In the genomic region with DNA sequence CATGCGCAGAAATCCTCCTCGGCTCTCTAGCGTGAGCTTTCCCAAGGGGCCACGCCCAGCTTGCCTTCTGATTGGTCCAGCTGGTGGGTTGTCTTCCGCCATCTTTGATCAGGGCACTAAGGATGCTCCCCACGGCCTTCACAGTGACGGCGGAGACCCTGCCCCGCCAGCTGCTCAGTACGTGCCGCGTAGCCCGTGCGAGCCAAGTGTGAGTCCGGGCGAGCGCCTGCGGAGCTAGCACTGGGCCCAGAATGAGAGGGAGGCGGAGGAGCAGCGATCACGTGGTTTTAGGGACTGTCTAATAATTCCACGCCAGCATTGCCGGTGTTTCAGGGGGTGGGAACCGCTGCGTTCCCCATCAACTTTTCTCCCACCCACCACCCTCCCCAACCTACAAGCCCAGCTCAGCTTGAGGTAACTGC, we compare ENCODE assay signal across 1 cellular context.
TF ChIP-seq lines count a peak whose summit lies in the region.

No MANE protein-coding gene starts in this region.

TF ChIP-seq in K562, 482 proteins besides CTCF, POLR2A, EP300 and RAD21 (continued from another document and continues in another):
- TF ChIP-seq, protein P1, sequence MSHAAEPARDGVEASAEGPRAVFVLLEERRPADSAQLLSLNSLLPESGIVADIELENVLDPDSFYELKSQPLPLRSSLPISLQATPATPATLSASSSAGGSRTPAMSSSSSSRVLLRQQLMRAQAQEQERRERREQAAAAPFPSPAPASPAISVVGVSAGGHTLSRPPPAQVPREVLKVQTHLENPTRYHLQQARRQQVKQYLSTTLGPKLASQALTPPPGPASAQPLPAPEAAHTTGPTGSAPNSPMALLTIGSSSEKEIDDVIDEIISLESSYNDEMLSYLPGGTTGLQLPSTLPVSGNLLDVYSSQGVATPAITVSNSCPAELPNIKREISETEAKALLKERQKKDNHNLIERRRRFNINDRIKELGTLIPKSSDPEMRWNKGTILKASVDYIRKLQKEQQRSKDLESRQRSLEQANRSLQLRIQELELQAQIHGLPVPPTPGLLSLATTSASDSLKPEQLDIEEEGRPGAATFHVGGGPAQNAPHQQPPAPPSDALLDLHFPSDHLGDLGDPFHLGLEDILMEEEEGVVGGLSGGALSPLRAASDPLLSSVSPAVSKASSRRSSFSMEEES (CRISPR knock-in tag; IDR thresholded peaks at IDR 0.05) = peak; percentile 98
- TF ChIP-seq ESRRB (CRISPR knock-in tag; IDR thresholded peaks at IDR 0.05; ENCODE audit: borderline replicate concordance) (no peak), POU5F1 (IDR thresholded peaks at IDR 0.05; ENCODE audit: borderline replicate concordance, low read depth, low read length, partially characterized antibody) (no peak), IRF2 (CRISPR knock-in tag; IDR thresholded peaks at IDR 0.05) (no peak), TAF1 (IDR thresholded peaks at IDR 0.05; ENCODE audit: control insufficient read depth, extremely low read depth, insufficient read depth, low read length, severe bottlenecking) (peak; percentile 70), BHLHE40 (IDR thresholded peaks at IDR 0.05; ENCODE audit: low read length) (peak; percentile 95), ZNF263 (CRISPR knock-in tag; IDR thresholded peaks at IDR 0.05; ENCODE audit: borderline replicate concordance) (no peak), MAFF (IDR thresholded peaks at IDR 0.05; ENCODE audit: low read length) (no peak), ZC3H11A (IDR thresholded peaks at IDR 0.05; ENCODE audit: low read depth, low read length) (no peak), ILF3 (IDR thresholded peaks at IDR 0.05; ENCODE audit: borderline replicate concordance) (no peak), TBL1XR1 (IDR thresholded peaks at IDR 0.05; ENCODE audit: low read length in 2 of 2) (no peak), ERF (CRISPR knock-in tag; IDR thresholded peaks at IDR 0.05) (no peak), TCF3 (CRISPR knock-in tag; IDR thresholded peaks at IDR 0.05) (no peak; the same call in 1 of the 2 replicates), PHF20 (IDR thresholded peaks at IDR 0.05; ENCODE audit: partially characterized antibody) (no peak), CBX8 (IDR thresholded peaks at IDR 0.05; ENCODE audit: borderline replicate concordance, extremely low read depth, low read depth, low read length, poor library complexity, severe bottlenecking) (no peak), MECOM (CRISPR knock-in tag; IDR thresholded peaks at IDR 0.05) (no peak), SIN3A (IDR thresholded peaks at IDR 0.05; ENCODE audit: borderline replicate concordance in 2 of 2, control insufficient read depth in 1 of 2, low read depth in 2 of 2, low read length in 2 of 2) (peak; percentile 44 to 47; a peak in 1 of 4 replicates), ZNF561 (CRISPR knock-in tag; conservative IDR thresholded peaks at IDR 0.05) (no peak), SRSF1 (IDR thresholded peaks at IDR 0.05; ENCODE audit: low read depth, low read length) (no peak), ELF2 (CRISPR knock-in tag; IDR thresholded peaks at IDR 0.05) (no peak)
- TF ChIP-seq, protein P2, sequence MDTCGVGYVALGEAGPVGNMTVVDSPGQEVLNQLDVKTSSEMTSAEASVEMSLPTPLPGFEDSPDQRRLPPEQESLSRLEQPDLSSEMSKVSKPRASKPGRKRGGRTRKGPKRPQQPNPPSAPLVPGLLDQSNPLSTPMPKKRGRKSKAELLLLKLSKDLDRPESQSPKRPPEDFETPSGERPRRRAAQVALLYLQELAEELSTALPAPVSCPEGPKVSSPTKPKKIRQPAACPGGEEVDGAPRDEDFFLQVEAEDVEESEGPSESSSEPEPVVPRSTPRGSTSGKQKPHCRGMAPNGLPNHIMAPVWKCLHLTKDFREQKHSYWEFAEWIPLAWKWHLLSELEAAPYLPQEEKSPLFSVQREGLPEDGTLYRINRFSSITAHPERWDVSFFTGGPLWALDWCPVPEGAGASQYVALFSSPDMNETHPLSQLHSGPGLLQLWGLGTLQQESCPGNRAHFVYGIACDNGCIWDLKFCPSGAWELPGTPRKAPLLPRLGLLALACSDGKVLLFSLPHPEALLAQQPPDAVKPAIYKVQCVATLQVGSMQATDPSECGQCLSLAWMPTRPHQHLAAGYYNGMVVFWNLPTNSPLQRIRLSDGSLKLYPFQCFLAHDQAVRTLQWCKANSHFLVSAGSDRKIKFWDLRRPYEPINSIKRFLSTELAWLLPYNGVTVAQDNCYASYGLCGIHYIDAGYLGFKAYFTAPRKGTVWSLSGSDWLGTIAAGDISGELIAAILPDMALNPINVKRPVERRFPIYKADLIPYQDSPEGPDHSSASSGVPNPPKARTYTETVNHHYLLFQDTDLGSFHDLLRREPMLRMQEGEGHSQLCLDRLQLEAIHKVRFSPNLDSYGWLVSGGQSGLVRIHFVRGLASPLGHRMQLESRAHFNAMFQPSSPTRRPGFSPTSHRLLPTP (IDR thresholded peaks at IDR 0.05; ENCODE audit: borderline replicate concordance, extremely low read depth, insufficient read length) = no peak
- TF ChIP-seq, protein P3, sequence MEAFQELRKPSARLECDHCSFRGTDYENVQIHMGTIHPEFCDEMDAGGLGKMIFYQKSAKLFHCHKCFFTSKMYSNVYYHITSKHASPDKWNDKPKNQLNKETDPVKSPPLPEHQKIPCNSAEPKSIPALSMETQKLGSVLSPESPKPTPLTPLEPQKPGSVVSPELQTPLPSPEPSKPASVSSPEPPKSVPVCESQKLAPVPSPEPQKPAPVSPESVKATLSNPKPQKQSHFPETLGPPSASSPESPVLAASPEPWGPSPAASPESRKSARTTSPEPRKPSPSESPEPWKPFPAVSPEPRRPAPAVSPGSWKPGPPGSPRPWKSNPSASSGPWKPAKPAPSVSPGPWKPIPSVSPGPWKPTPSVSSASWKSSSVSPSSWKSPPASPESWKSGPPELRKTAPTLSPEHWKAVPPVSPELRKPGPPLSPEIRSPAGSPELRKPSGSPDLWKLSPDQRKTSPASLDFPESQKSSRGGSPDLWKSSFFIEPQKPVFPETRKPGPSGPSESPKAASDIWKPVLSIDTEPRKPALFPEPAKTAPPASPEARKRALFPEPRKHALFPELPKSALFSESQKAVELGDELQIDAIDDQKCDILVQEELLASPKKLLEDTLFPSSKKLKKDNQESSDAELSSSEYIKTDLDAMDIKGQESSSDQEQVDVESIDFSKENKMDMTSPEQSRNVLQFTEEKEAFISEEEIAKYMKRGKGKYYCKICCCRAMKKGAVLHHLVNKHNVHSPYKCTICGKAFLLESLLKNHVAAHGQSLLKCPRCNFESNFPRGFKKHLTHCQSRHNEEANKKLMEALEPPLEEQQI (IDR thresholded peaks at IDR 0.05) = no peak
- TF ChIP-seq, protein P4, sequence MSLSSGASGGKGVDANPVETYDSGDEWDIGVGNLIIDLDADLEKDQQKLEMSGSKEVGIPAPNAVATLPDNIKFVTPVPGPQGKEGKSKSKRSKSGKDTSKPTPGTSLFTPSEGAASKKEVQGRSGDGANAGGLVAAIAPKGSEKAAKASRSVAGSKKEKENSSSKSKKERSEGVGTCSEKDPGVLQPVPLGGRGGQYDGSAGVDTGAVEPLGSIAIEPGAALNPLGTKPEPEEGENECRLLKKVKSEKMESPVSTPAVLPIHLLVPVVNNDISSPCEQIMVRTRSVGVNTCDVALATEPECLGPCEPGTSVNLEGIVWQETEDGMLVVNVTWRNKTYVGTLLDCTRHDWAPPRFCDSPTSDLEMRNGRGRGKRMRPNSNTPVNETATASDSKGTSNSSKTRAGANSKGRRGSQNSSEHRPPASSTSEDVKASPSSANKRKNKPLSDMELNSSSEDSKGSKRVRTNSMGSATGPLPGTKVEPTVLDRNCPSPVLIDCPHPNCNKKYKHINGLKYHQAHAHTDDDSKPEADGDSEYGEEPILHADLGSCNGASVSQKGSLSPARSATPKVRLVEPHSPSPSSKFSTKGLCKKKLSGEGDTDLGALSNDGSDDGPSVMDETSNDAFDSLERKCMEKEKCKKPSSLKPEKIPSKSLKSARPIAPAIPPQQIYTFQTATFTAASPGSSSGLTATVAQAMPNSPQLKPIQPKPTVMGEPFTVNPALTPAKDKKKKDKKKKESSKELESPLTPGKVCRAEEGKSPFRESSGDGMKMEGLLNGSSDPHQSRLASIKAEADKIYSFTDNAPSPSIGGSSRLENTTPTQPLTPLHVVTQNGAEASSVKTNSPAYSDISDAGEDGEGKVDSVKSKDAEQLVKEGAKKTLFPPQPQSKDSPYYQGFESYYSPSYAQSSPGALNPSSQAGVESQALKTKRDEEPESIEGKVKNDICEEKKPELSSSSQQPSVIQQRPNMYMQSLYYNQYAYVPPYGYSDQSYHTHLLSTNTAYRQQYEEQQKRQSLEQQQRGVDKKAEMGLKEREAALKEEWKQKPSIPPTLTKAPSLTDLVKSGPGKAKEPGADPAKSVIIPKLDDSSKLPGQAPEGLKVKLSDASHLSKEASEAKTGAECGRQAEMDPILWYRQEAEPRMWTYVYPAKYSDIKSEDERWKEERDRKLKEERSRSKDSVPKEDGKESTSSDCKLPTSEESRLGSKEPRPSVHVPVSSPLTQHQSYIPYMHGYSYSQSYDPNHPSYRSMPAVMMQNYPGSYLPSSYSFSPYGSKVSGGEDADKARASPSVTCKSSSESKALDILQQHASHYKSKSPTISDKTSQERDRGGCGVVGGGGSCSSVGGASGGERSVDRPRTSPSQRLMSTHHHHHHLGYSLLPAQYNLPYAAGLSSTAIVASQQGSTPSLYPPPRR (CRISPR knock-in tag; IDR thresholded peaks at IDR 0.05; ENCODE audit: borderline replicate concordance) = 0 out of 2 replicates have a peak, but pooled peaks have one; percentile 29
- TF ChIP-seq, protein P5, sequence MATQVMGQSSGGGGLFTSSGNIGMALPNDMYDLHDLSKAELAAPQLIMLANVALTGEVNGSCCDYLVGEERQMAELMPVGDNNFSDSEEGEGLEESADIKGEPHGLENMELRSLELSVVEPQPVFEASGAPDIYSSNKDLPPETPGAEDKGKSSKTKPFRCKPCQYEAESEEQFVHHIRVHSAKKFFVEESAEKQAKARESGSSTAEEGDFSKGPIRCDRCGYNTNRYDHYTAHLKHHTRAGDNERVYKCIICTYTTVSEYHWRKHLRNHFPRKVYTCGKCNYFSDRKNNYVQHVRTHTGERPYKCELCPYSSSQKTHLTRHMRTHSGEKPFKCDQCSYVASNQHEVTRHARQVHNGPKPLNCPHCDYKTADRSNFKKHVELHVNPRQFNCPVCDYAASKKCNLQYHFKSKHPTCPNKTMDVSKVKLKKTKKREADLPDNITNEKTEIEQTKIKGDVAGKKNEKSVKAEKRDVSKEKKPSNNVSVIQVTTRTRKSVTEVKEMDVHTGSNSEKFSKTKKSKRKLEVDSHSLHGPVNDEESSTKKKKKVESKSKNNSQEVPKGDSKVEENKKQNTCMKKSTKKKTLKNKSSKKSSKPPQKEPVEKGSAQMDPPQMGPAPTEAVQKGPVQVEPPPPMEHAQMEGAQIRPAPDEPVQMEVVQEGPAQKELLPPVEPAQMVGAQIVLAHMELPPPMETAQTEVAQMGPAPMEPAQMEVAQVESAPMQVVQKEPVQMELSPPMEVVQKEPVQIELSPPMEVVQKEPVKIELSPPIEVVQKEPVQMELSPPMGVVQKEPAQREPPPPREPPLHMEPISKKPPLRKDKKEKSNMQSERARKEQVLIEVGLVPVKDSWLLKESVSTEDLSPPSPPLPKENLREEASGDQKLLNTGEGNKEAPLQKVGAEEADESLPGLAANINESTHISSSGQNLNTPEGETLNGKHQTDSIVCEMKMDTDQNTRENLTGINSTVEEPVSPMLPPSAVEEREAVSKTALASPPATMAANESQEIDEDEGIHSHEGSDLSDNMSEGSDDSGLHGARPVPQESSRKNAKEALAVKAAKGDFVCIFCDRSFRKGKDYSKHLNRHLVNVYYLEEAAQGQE (CRISPR knock-in tag; IDR thresholded peaks at IDR 0.05; ENCODE audit: low read depth) = no peak
- TF ChIP-seq, protein P6, sequence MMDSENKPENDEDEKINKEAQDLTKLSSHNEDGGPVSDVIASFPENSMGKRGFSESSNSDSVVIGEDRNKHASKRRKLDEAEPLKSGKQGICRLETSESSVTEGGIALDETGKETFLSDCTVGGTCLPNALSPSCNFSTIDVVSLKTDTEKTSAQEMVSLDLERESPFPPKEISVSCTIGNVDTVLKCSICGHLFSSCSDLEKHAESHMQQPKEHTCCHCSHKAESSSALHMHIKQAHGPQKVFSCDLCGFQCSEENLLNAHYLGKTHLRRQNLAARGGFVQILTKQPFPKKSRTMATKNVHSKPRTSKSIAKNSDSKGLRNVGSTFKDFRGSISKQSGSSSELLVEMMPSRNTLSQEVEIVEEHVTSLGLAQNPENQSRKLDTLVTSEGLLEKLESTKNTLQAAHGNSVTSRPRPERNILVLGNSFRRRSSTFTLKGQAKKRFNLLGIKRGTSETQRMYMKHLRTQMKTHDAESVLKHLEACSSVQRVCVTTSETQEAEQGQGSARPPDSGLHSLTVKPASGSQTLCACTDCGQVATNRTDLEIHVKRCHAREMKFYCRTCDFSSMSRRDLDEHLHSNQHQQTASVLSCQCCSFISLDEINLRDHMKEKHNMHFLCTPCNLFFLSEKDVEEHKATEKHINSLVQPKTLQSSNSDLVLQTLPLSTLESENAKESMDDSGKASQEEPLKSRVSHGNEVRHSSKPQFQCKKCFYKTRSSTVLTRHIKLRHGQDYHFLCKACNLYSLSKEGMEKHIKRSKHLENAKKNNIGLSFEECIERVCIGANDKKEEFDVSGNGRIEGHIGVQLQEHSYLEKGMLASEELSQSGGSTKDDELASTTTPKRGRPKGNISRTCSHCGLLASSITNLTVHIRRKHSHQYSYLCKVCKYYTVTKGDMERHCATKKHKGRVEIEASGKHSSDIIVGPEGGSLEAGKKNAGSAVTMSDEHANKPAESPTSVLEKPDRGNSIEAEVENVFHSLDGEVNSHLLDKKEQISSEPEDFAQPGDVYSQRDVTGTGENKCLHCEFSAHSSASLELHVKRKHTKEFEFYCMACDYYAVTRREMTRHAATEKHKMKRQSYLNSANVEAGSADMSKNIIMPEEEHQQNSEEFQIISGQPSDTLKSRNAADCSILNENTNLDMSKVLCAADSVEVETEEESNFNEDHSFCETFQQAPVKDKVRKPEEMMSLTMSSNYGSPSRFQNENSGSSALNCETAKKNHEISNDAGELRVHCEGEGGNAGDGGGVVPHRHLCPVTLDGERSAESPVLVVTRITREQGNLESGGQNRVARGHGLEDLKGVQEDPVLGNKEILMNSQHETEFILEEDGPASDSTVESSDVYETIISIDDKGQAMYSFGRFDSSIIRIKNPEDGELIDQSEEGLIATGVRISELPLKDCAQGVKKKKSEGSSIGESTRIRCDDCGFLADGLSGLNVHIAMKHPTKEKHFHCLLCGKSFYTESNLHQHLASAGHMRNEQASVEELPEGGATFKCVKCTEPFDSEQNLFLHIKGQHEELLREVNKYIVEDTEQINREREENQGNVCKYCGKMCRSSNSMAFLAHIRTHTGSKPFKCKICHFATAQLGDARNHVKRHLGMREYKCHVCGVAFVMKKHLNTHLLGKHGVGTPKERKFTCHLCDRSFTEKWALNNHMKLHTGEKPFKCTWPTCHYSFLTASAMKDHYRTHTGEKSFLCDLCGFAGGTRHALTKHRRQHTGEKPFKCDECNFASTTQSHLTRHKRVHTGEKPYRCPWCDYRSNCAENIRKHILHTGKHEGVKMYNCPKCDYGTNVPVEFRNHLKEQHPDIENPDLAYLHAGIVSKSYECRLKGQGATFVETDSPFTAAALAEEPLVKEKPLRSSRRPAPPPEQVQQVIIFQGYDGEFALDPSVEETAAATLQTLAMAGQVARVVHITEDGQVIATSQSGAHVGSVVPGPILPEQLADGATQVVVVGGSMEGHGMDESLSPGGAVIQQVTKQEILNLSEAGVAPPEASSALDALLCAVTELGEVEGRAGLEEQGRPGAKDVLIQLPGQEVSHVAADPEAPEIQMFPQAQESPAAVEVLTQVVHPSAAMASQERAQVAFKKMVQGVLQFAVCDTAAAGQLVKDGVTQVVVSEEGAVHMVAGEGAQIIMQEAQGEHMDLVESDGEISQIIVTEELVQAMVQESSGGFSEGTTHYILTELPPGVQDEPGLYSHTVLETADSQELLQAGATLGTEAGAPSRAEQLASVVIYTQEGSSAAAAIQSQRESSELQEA (IDR thresholded peaks at IDR 0.05; ENCODE audit: low read depth) = no peak
- TF ChIP-seq, protein P7, sequence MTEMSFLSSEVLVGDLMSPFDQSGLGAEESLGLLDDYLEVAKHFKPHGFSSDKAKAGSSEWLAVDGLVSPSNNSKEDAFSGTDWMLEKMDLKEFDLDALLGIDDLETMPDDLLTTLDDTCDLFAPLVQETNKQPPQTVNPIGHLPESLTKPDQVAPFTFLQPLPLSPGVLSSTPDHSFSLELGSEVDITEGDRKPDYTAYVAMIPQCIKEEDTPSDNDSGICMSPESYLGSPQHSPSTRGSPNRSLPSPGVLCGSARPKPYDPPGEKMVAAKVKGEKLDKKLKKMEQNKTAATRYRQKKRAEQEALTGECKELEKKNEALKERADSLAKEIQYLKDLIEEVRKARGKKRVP (CRISPR knock-in tag; IDR thresholded peaks at IDR 0.05) = no peak
